ENCODE assay signal across 1 cellular context in genomic region chr16:71781741-71782140, GRCh38.
TF ChIP-seq lines count a peak whose summit lies in the region.

No MANE protein-coding gene starts in this region.

TF ChIP-seq in HepG2, 621 proteins besides CTCF, POLR2A, EP300 and RAD21:
- no peak for TF ChIP-seq KDM6A (CRISPR knock-in tag; IDR thresholded peaks at IDR 0.05; ENCODE audit: low read depth)
- TF ChIP-seq FIP1L1 (IDR thresholded peaks at IDR 0.05; ENCODE audit: borderline replicate concordance, insufficient read depth, low read depth, low read length) = no peak
- no peak for TF ChIP-seq ZNF788 (CRISPR knock-in tag; IDR thresholded peaks at IDR 0.05; ENCODE audit: borderline replicate concordance)
- no peak for TF ChIP-seq CENPX (CRISPR knock-in tag; IDR thresholded peaks at IDR 0.05)
- TF ChIP-seq YEATS2 (CRISPR knock-in tag; IDR thresholded peaks at IDR 0.05; ENCODE audit: borderline replicate concordance) = no peak
- TF ChIP-seq ISL2 (CRISPR knock-in tag; IDR thresholded peaks at IDR 0.05) = no peak
- no peak for TF ChIP-seq DR1 (CRISPR knock-in tag; IDR thresholded peaks at IDR 0.05)
- TF ChIP-seq, protein P1, sequence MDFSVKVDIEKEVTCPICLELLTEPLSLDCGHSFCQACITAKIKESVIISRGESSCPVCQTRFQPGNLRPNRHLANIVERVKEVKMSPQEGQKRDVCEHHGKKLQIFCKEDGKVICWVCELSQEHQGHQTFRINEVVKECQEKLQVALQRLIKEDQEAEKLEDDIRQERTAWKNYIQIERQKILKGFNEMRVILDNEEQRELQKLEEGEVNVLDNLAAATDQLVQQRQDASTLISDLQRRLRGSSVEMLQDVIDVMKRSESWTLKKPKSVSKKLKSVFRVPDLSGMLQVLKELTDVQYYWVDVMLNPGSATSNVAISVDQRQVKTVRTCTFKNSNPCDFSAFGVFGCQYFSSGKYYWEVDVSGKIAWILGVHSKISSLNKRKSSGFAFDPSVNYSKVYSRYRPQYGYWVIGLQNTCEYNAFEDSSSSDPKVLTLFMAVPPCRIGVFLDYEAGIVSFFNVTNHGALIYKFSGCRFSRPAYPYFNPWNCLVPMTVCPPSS (IDR thresholded peaks at IDR 0.05) = no peak
- TF ChIP-seq NFE2L1 (CRISPR knock-in tag; IDR thresholded peaks at IDR 0.05; ENCODE audit: borderline replicate concordance) = no peak
- TF ChIP-seq ZNF607 (CRISPR knock-in tag; IDR thresholded peaks at IDR 0.05; ENCODE audit: borderline replicate concordance) = no peak
- TF ChIP-seq JARID2 (CRISPR knock-in tag; IDR thresholded peaks at IDR 0.05; ENCODE audit: insufficient replicate concordance) = no peak
- no peak for TF ChIP-seq ZNF44 (CRISPR knock-in tag; IDR thresholded peaks at IDR 0.05)
- no peak for TF ChIP-seq ZNF501 (CRISPR knock-in tag; IDR thresholded peaks at IDR 0.05)
TF ChIP-seq in HepG2: peak in this region for 0.
